1 cellular context compared by ENCODE assay signal in genomic region chr20:57294558-57294957, GRCh38.
TF ChIP-seq lines count a peak whose summit lies in the region.

No MANE protein-coding gene starts in this region.

TF ChIP-seq in HepG2, 621 proteins besides CTCF, POLR2A, EP300 and RAD21:
- TF ChIP-seq, protein P1, sequence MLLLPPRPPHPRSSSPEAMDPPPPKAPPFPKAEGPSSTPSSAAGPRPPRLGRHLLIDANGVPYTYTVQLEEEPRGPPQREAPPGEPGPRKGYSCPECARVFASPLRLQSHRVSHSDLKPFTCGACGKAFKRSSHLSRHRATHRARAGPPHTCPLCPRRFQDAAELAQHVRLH (CRISPR knock-in tag; IDR thresholded peaks at IDR 0.05; ENCODE audit: borderline replicate concordance, low read depth) = no peak
- TF ChIP-seq HMGXB4 (CRISPR knock-in tag; IDR thresholded peaks at IDR 0.05; ENCODE audit: borderline replicate concordance in 1 of 2, low read depth in 1 of 2) (no peak), ZNF281 (CRISPR knock-in tag; IDR thresholded peaks at IDR 0.05; ENCODE audit: borderline replicate concordance) (no peak), POLR2AphosphoS5 (IDR thresholded peaks at IDR 0.05; ENCODE audit: low read depth, low read length) (no peak), PITX1 (CRISPR knock-in tag; IDR thresholded peaks at IDR 0.05) (no peak), SRF (IDR thresholded peaks at IDR 0.05; ENCODE audit: low read depth, low read length) (no peak), DMAP1 (CRISPR knock-in tag; IDR thresholded peaks at IDR 0.05) (no peak)
- TF ChIP-seq, protein P2, sequence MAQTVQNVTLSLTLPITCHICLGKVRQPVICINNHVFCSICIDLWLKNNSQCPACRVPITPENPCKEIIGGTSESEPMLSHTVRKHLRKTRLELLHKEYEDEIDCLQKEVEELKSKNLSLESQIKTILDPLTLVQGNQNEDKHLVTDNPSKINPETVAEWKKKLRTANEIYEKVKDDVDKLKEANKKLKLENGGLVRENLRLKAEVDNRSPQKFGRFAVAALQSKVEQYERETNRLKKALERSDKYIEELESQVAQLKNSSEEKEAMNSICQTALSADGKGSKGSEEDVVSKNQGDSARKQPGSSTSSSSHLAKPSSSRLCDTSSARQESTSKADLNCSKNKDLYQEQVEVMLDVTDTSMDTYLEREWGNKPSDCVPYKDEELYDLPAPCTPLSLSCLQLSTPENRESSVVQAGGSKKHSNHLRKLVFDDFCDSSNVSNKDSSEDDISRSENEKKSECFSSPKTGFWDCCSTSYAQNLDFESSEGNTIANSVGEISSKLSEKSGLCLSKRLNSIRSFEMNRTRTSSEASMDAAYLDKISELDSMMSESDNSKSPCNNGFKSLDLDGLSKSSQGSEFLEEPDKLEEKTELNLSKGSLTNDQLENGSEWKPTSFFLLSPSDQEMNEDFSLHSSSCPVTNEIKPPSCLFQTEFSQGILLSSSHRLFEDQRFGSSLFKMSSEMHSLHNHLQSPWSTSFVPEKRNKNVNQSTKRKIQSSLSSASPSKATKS (CRISPR knock-in tag; IDR thresholded peaks at IDR 0.05) = no peak
